In genomic region chr14:62882967-62883366, GRCh38 we compare ENCODE assay signal across 1 cellular context.
TF ChIP-seq lines count a peak whose summit lies in the region.

No MANE protein-coding gene starts in this region.

TF ChIP-seq in SK-N-SH treated with all-trans-retinoic acid at 6 μM for 48 hours, 23 proteins besides CTCF, POLR2A, EP300 and RAD21 (continued from another document):
- TF ChIP-seq TOX (CRISPR knock-in tag; IDR thresholded peaks at IDR 0.05; ENCODE audit: borderline replicate concordance) (no peak), TCF4 (CRISPR knock-in tag; IDR thresholded peaks at IDR 0.05; ENCODE audit: borderline replicate concordance) (0 out of 2 replicates have a peak, but pooled peaks have one; percentile 18), ZC3H10 (CRISPR knock-in tag; IDR thresholded peaks at IDR 0.05) (no peak)
- TF ChIP-seq, protein P1, sequence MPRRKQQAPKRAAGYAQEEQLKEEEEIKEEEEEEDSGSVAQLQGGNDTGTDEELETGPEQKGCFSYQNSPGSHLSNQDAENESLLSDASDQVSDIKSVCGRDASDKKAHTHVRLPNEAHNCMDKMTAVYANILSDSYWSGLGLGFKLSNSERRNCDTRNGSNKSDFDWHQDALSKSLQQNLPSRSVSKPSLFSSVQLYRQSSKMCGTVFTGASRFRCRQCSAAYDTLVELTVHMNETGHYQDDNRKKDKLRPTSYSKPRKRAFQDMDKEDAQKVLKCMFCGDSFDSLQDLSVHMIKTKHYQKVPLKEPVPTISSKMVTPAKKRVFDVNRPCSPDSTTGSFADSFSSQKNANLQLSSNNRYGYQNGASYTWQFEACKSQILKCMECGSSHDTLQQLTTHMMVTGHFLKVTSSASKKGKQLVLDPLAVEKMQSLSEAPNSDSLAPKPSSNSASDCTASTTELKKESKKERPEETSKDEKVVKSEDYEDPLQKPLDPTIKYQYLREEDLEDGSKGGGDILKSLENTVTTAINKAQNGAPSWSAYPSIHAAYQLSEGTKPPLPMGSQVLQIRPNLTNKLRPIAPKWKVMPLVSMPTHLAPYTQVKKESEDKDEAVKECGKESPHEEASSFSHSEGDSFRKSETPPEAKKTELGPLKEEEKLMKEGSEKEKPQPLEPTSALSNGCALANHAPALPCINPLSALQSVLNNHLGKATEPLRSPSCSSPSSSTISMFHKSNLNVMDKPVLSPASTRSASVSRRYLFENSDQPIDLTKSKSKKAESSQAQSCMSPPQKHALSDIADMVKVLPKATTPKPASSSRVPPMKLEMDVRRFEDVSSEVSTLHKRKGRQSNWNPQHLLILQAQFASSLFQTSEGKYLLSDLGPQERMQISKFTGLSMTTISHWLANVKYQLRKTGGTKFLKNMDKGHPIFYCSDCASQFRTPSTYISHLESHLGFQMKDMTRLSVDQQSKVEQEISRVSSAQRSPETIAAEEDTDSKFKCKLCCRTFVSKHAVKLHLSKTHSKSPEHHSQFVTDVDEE (CRISPR knock-in tag; IDR thresholded peaks at IDR 0.05), result no peak
